8 cellular contexts compared by ENCODE assay signal in the genomic region with DNA sequence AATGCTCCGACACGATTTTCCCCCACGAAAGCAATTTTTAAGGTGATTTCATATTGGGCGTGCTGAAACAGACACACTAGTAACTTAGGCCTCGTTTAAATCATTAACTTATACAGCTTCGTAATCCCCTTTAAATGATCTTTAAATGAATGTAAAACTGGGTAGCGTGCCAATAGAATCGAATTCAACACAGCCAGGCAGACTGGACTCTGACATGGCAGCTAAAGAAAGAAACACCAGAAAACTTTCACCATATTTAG. TPM values are rescaled to one million over a fixed set of nuclear protein-coding genes. Genes with fewer than 3 reads are reported as not detected.
DNase-seq lines count a peak whose midpoint lies in the region; ATAC-seq, FAIRE-seq and TF ChIP-seq lines count a peak whose summit lies in the region.

No MANE protein-coding gene starts in this region.

- no peak overlapping the region for H4K8ac ChIP-seq in H1 (ENCODE audit: extremely low read depth, insufficient read depth, low read length)

- H3K4ac ChIP-seq in H1 (replicated peaks; ENCODE audit: insufficient read length, low read depth, low read length) = no peak overlapping the region

- H4K5ac ChIP-seq in H1 (ENCODE audit: insufficient read length, low read depth, low read length) = no peak overlapping the region

- H3K56ac ChIP-seq in H1 (replicated peaks; ENCODE audit: insufficient read length, low read depth, low read length) = no peak overlapping the region

- no peak for FAIRE-seq in H1 (lab: Jason Lieb, UNC)

- H3K27ac ChIP-seq in H1 (ENCODE audit: low read depth, low read length) = no peak overlapping the region; the same call in 1 of the 2 replicates

- CTCF ChIA-PET in H1 (lab: Charles Lee; ENCODE audit: partially characterized antibody) = interaction anchor here (1.0 to 2.5 kb wide), 3 partner anchors 14 to 94 kb away, joined by 3 to 7 read pairs (median 6); no protein-coding TSS in a partner anchor

- H2BK15ac ChIP-seq in H1 (ENCODE audit: low read length) = no peak overlapping the region

- peak overlapping the region; percentile 98; the same call in 1 of the 2 replicates for H2BK12ac ChIP-seq in H1 (ENCODE audit: low read depth, low read length)

- no peak overlapping the region for H3K23ac ChIP-seq in H1 (ENCODE audit: insufficient read length)

- DNase-seq in BE2C (no peak), NT2/D1 (ENCODE audit: low read depth, low spot score) (no peak), H1 (ENCODE audit: low read depth in 1 of 2, low spot score in 2 of 2) (no peak), iPS-NIHi11 (ENCODE audit: low spot score) (no peak)
- no peak for DNase-seq in activated CD4-positive, CD25-positive, alpha-beta regulatory T cell treated with anti-CD3 and anti-CD28 coated beads, Interleukin-2, amount 50 U/mL, for 72 hours

- H2BK5ac ChIP-seq in H1 (ENCODE audit: low read depth, low read length) = peak overlapping the region; percentile 46; the same call in 1 of the 2 replicates

- peaks cover 3 to 17% of the 10 kb centered on the region in 2 experiments; a peak in 3 of 4 replicates for H3K79me2 ChIP-seq in H1 (ENCODE audit: control insufficient read depth in 1 of 2, insufficient read depth in 2 of 2, low read length in 2 of 2)

- H2BK20ac ChIP-seq in H1 (ENCODE audit: low read length) = no peak overlapping the region

- peak overlapping the region; percentile 75; the same call in 1 of the 2 replicates for H3K18ac ChIP-seq in H1 (ENCODE audit: extremely low read depth, low read length)

- H3K4me1 ChIP-seq in BE2C = no peaks in the 10 kb centered on the region; the same call in none of the 2 replicates
- H3K4me1 ChIP-seq in NT2/D1 (ENCODE audit: insufficient read depth, insufficient read length) = peaks cover 6% of the 10 kb centered on the region
- H3K4me1 ChIP-seq in H1 (replicated peaks in 1 of 4; ENCODE audit: control insufficient read depth in 3 of 4, insufficient read depth in 4 of 4, low read length in 3 of 4) = peaks cover 7 to 40% (median 20%) of the 10 kb centered on the region in 4 experiments
- peaks cover 37% of the 10 kb centered on the region for H3K4me1 ChIP-seq in neuron (ENCODE audit: insufficient read depth, low read length)

- no peak for TF ChIP-seq CTCF in BE2C (IDR thresholded peaks at IDR 0.05; ENCODE audit: low read depth, low read length)
- no peak for TF ChIP-seq CTCF in H1 (IDR thresholded peaks at IDR 0.05; ENCODE audit: control extremely low read depth in 1 of 3, insufficient read depth in 1 of 3, low read depth in 1 of 3, low read length in 3 of 3)

- no peak for TF ChIP-seq EP300 in H1 (IDR thresholded peaks at IDR 0.05; ENCODE audit: borderline replicate concordance in 1 of 2, low read depth in 2 of 2, low read length in 2 of 2)

- peak overlapping the region; percentile 32; the same call in 1 of the 2 replicates for H2AK5ac ChIP-seq in H1 (ENCODE audit: low read depth, low read length)

- ATAC-seq in GM21786 (IDR thresholded peaks at IDR 0.05; ENCODE audit: unreplicated experiment) = no peak
- no peak for ATAC-seq in GM21447 (IDR thresholded peaks at IDR 0.05; ENCODE audit: unreplicated experiment)

- H3K9me3 ChIP-seq in BE2C (no peaks in the 10 kb centered on the region), NT2/D1 (ENCODE audit: insufficient read depth, low read length) (peaks cover 35% of the 10 kb centered on the region; the same call in 1 of the 2 replicates), H1 (ENCODE audit: insufficient read depth in 2 of 2, low read depth in 1 of 2, low read length in 1 of 2) (peaks cover 4 to 8% of the 10 kb centered on the region in 2 experiments; a peak in 3 of 4 replicates), neuron (ENCODE audit: low read length) (peaks cover 6% of the 10 kb centered on the region)

- WGBS in H1 (ENCODE audit: extremely low coverage in 1 of 2, insufficient coverage in 1 of 2, insufficient read length in 1 of 2, insufficient replicate concordance in 2 of 2, low coverage in 1 of 2, low lambda C conversion rate in 2 of 2, missing lambda C conversion rate in 1 of 2), 2 experiments = 31% methylated on average over 8 of the region's 8 CpGs; no CpG with 5 or more reads in 1 of the 2 experiments

- TF ChIP-seq RAD21 in H1 (IDR thresholded peaks at IDR 0.05 in 1 of 2, conservative IDR thresholded peaks at IDR 0.05 in 1 of 2; ENCODE audit: low read depth in 2 of 2, low read length in 2 of 2) = no peak

- peaks cover 10 to 11% of the 10 kb centered on the region in 2 experiments for H4K20me1 ChIP-seq in H1 (replicated peaks in 1 of 2; ENCODE audit: control insufficient read depth in 1 of 2, insufficient read depth in 2 of 2, low read length in 2 of 2)

- no peak overlapping the region for H2BK120ac ChIP-seq in H1 (replicated peaks; ENCODE audit: low read depth, low read length)

- H3K27me3 ChIP-seq in BE2C = no peaks in the 10 kb centered on the region
- no peaks in the 10 kb centered on the region for H3K27me3 ChIP-seq in NT2/D1 (ENCODE audit: insufficient read depth, insufficient read length)
- peaks cover 11 to 56% (median 46%) of the 10 kb centered on the region in 4 experiments for H3K27me3 ChIP-seq in H1 (replicated peaks in 1 of 4; ENCODE audit: control insufficient read depth in 3 of 4, extremely low read depth in 1 of 4, insufficient read depth in 3 of 4, low read length in 3 of 4)
- no peaks in the 10 kb centered on the region for H3K27me3 ChIP-seq in neuron (ENCODE audit: insufficient read depth, low read length)

- H3K4me2 ChIP-seq in H1 (ENCODE audit: insufficient read depth in 1 of 2, low read depth in 2 of 2, low read length in 2 of 2) = peak overlapping the region; percentile 81 to 97

- peak overlapping the region; percentile 40 for H4K91ac ChIP-seq in H1 (replicated peaks; ENCODE audit: insufficient read length, low read length)

- POLR2A ChIA-PET in H1 (lab: Charles Lee; ENCODE audit: partially characterized antibody) = interaction anchor here (0.9 to 4.1 kb wide), 4 partner anchors 17 to 132 kb away, joined by 3 to 23 read pairs (median 4); no protein-coding TSS in a partner anchor

- H3K9ac ChIP-seq in NT2/D1 (ENCODE audit: insufficient read length, low read depth) (peak overlapping the region; percentile 80), H1 (replicated peaks in 1 of 4; ENCODE audit: extremely low read depth in 1 of 4, low read depth in 3 of 4, low read length in 3 of 4) (peak overlapping the region in 3 of 4 experiments; percentile 34 to 61 (median 51); a peak in 3 of 7 replicates)

- peaks cover 44% of the 10 kb centered on the region for H3K23me2 ChIP-seq in H1 (ENCODE audit: low read depth, low read length)

- no peaks in the 10 kb centered on the region for H3K79me1 ChIP-seq in H1 (ENCODE audit: low read depth, low read length)

- H3K4me3 ChIP-seq in BE2C (ENCODE audit: low read depth, low read length) = peak overlapping the region; percentile 62
- H3K4me3 ChIP-seq in NT2/D1 (ENCODE audit: insufficient read length, low read depth) = peak overlapping the region; percentile 65
- H3K4me3 ChIP-seq in H1 (ENCODE audit: extremely low read depth in 1 of 4, insufficient read depth in 2 of 4, low read depth in 3 of 4, low read length in 4 of 4) = peak overlapping the region; percentile 48 to 69 (median 60)
- peak overlapping the region; percentile 73 for H3K4me3 ChIP-seq in neuron (ENCODE audit: low read length)

- no peak for TF ChIP-seq POLR2A in H1 (IDR thresholded peaks at IDR 0.05; ENCODE audit: control extremely low read depth in 1 of 2, low read depth in 2 of 2, low read length in 2 of 2)

- H2AFZ ChIP-seq in H1 (ENCODE audit: low read length) = no peak overlapping the region
- H2AFZ ChIP-seq in neuron (ENCODE audit: low read depth, low read length) = peak overlapping the region; percentile 37

- no peak overlapping the region for H3K14ac ChIP-seq in H1 (ENCODE audit: insufficient read length)

- H3K36me3 ChIP-seq in BE2C = peaks cover 3% of the 10 kb centered on the region; the same call in 1 of the 2 replicates
- peaks cover 16% of the 10 kb centered on the region for H3K36me3 ChIP-seq in NT2/D1 (ENCODE audit: insufficient read depth, insufficient read length, low read length)
- H3K36me3 ChIP-seq in H1 (ENCODE audit: control insufficient read depth in 2 of 4, insufficient read depth in 4 of 4, low read length in 3 of 4) = peaks cover 0 to 7% (median 1%) of the 10 kb centered on the region in 4 experiments; a peak in 3 of 8 replicates
- no peaks in the 10 kb centered on the region for H3K36me3 ChIP-seq in neuron (ENCODE audit: insufficient read depth, low read length)

TF ChIP-seq in H1, 55 proteins besides CTCF, POLR2A, EP300 and RAD21 (continues in another document):
- no peak for TF ChIP-seq TCF12 (IDR thresholded peaks at IDR 0.05; ENCODE audit: low read depth, low read length)
- no peak for TF ChIP-seq GABPA (IDR thresholded peaks at IDR 0.05; ENCODE audit: borderline replicate concordance, insufficient read depth, low read length)
- no peak for TF ChIP-seq JUN (IDR thresholded peaks at IDR 0.05; ENCODE audit: low read depth, low read length)
- TF ChIP-seq KDM5A (IDR thresholded peaks at IDR 0.05; ENCODE audit: low read length) = no peak
- no peak for TF ChIP-seq EZH2 (IDR thresholded peaks at IDR 0.05; ENCODE audit: low read depth, low read length, severe bottlenecking)
- TF ChIP-seq POU5F1 (IDR thresholded peaks at IDR 0.05; ENCODE audit: low read depth, low read length) = no peak
- no peak for TF ChIP-seq CTBP2 (IDR thresholded peaks at IDR 0.05; ENCODE audit: borderline replicate concordance, insufficient read depth, insufficient read length, low read length)
- no peak for TF ChIP-seq RNF2 (IDR thresholded peaks at IDR 0.05; ENCODE audit: borderline replicate concordance, low read depth, low read length, missing control alignments, poor library complexity, severe bottlenecking)
- no peak for TF ChIP-seq KDM4A (IDR thresholded peaks at IDR 0.05; ENCODE audit: low read depth, low read length, severe bottlenecking)
- TF ChIP-seq TAF7 (optimal IDR thresholded peaks at IDR 0.05; ENCODE audit: borderline replicate concordance, low read depth, low read length) = no peak
- TF ChIP-seq MAFK (IDR thresholded peaks at IDR 0.05; ENCODE audit: low read depth, low read length) = no peak
- TF ChIP-seq JUND (IDR thresholded peaks at IDR 0.05; ENCODE audit: low read length) = no peak
- no peak for TF ChIP-seq SP2 (IDR thresholded peaks at IDR 0.05; ENCODE audit: low read length)
- no peak for TF ChIP-seq FOSL1 (IDR thresholded peaks at IDR 0.05; ENCODE audit: insufficient read depth, low read depth, low read length)

RNA-seq across cellular contexts. Expression of a gene that starts 2.4 kb away (rescaled TPM):
- 210 TPM for polyA plus RNA-seq in BE2C (2012; ENCODE audit: insufficient read depth, insufficient read length, low read depth)
- total RNA-seq in H1 (2021; fragmentation: NEBNext Ultra II Directional; extraction: Animal tissue kit (Norgen Biotek cat#: 25700)) = 36.7 and 37.1 TPM in 2 replicates
- polyA plus RNA-seq in H1 (2011; rRNA removed) = 163 and 214 TPM in 2 replicates
- polyA plus RNA-seq in H1 (2011; cell fraction: cytosol; rRNA removed) = 163 TPM
- polyA plus RNA-seq in H1 (2011; cell fraction: nucleus; rRNA removed) = 221 TPM
- 58.1 to 89.9 TPM (median 65.4 TPM) in 4 replicates for polyA plus RNA-seq in H1 (2012, experiment 1 of 2)
- 43.9 TPM for polyA plus RNA-seq in H1 (2012, experiment 2 of 2)
- polyA plus RNA-seq in H1 (2013, experiment 1 of 2) = 21.4 TPM
- 22.4 TPM for polyA plus RNA-seq in H1 (2013, experiment 2 of 2)
- 89.2 and 91.6 TPM in 2 replicates for polyA minus RNA-seq in H1 (2011; rRNA and poly(A)+ RNA removed)
- polyA minus RNA-seq in H1 (2011; cell fraction: cytosol; rRNA and poly(A)+ RNA removed) = 52.3 TPM
- 89.9 TPM for polyA minus RNA-seq in H1 (2011; cell fraction: nucleus; rRNA and poly(A)+ RNA removed)
